ENCODE assay signal across 1 cellular context in genomic region chr3:9500108-9501050, GRCh38.
TF ChIP-seq lines count a peak whose summit lies in the region.

No MANE protein-coding gene starts in this region.

TF ChIP-seq in K562, 482 proteins besides CTCF, POLR2A, EP300 and RAD21 (continued from another document and continues in another):
- no peak for TF ChIP-seq DEAF1 (CRISPR knock-in tag; IDR thresholded peaks at IDR 0.05)
- TF ChIP-seq MNT (conservative IDR thresholded peaks at IDR 0.05): no peak
- TF ChIP-seq ARNT (IDR thresholded peaks at IDR 0.05): no peak
- TF ChIP-seq U2AF1 (optimal IDR thresholded peaks at IDR 0.05; ENCODE audit: low read depth, low read length): no peak
- TF ChIP-seq KAT2B (IDR thresholded peaks at IDR 0.05; ENCODE audit: low read depth, low read length): no peak
- peak in 1 of 2 experiments; percentile 55; a peak in 1 of 4 replicates for TF ChIP-seq MAZ (CRISPR knock-in tag; conservative IDR thresholded peaks at IDR 0.05 in 1 of 2, IDR thresholded peaks at IDR 0.05 in 1 of 2)
- no peak for TF ChIP-seq GMEB1 (CRISPR knock-in tag; IDR thresholded peaks at IDR 0.05)
- TF ChIP-seq REST (CRISPR knock-in tag; IDR thresholded peaks at IDR 0.05; ENCODE audit: low read depth): peak; percentile 61; the same call in 1 of the 2 replicates
- no peak for TF ChIP-seq TGIF2 (CRISPR knock-in tag; IDR thresholded peaks at IDR 0.05)
- no peak for TF ChIP-seq MBD2 (IDR thresholded peaks at IDR 0.05; ENCODE audit: borderline replicate concordance, low read depth)
- TF ChIP-seq MLX (CRISPR knock-in tag; conservative IDR thresholded peaks at IDR 0.05): no peak
- no peak for TF ChIP-seq FOXP1 (CRISPR knock-in tag; IDR thresholded peaks at IDR 0.05)
- no peak for TF ChIP-seq TAL1 (IDR thresholded peaks at IDR 0.05)
- TF ChIP-seq SMARCC2 (IDR thresholded peaks at IDR 0.05; ENCODE audit: low read depth): no peak
- TF ChIP-seq ZNF644 (tag; IDR thresholded peaks at IDR 0.05; ENCODE audit: low read depth): no peak
- no peak for TF ChIP-seq FOXP4 (CRISPR knock-in tag; IDR thresholded peaks at IDR 0.05; ENCODE audit: borderline replicate concordance)
- TF ChIP-seq ELF4 (CRISPR knock-in tag; IDR thresholded peaks at IDR 0.05): peak; percentile 66; the same call in 1 of the 2 replicates
- no peak for TF ChIP-seq NCOR1 (IDR thresholded peaks at IDR 0.05)
- no peak for TF ChIP-seq TFE3 (CRISPR knock-in tag; IDR thresholded peaks at IDR 0.05)
- TF ChIP-seq CTCFL (IDR thresholded peaks at IDR 0.05; ENCODE audit: borderline replicate concordance, insufficient read depth, low read depth, low read length, poor library complexity, severe bottlenecking): peak; percentile 39
- no peak for TF ChIP-seq KLF10 (CRISPR knock-in tag; IDR thresholded peaks at IDR 0.05)
- no peak for TF ChIP-seq ZNF212 (CRISPR knock-in tag; IDR thresholded peaks at IDR 0.05)
- TF ChIP-seq ZNF280A (IDR thresholded peaks at IDR 0.05; ENCODE audit: low read depth, partially characterized antibody): no peak
- no peak for TF ChIP-seq E2F4 (CRISPR knock-in tag; IDR thresholded peaks at IDR 0.05; ENCODE audit: low read depth)
- no peak for TF ChIP-seq NELFE (IDR thresholded peaks at IDR 0.05; ENCODE audit: insufficient read depth, insufficient read length)
- no peak for TF ChIP-seq ZBTB11 (CRISPR knock-in tag; IDR thresholded peaks at IDR 0.05)
- no peak for TF ChIP-seq KDM1A (IDR thresholded peaks at IDR 0.05)
- TF ChIP-seq ZNF707 (CRISPR knock-in tag; conservative IDR thresholded peaks at IDR 0.05): no peak
- no peak for TF ChIP-seq PREB (CRISPR knock-in tag; IDR thresholded peaks at IDR 0.05)
- no peak for TF ChIP-seq MYC (IDR thresholded peaks at IDR 0.05; ENCODE audit: low read depth, low read length)
- no peak for TF ChIP-seq MYC (CRISPR knock-in tag; IDR thresholded peaks at IDR 0.05; ENCODE audit: borderline replicate concordance, low read depth)
- no peak for TF ChIP-seq SIRT6 (IDR thresholded peaks at IDR 0.05; ENCODE audit: low read depth, low read length)
- no peak for TF ChIP-seq DPF2 (IDR thresholded peaks at IDR 0.05)
- peak; percentile 71 for TF ChIP-seq STAG1 (CRISPR knock-in tag; IDR thresholded peaks at IDR 0.05; ENCODE audit: borderline replicate concordance)
- TF ChIP-seq ZNF77 (CRISPR knock-in tag; IDR thresholded peaks at IDR 0.05): no peak
